ENCODE assay signal across 23 cellular contexts in the genomic region with DNA sequence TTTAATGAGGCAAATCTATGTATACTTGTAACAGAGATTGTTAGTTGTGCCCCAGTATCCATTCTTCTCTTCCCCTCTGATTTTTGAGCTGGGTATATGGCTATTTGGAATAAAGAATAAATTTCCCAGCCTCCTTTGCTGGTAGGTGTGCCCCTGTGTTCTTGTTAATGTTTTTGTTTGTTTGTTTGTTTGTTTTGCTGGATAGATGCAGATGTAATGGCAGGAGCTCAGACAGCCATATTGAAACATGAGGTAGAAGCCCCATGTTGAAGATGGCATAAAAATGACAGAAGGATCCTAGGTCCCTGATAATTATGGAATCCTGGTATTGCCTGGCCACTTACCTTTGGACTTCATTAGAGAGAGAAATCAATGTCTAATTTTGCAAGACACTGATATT. TPM values are rescaled to one million over a fixed set of nuclear protein-coding genes. Genes with fewer than 3 reads are reported as not detected.
"Had no signal": no experiment of that assay in that cellular context is flagged by ENCODE, and none has a peak within 500 bp of the region (broad histone marks: within the 10 kb centered on the region; RNA-seq: fewer than 3 reads in every experiment).

No MANE protein-coding gene starts in this region.

- H3K4me3 ChIP-seq: colonic mucosa, esophagus muscularis mucosa, gastroesophageal sphincter, heart left ventricle, hepatocyte, left lung, lower lobe of right lung, mucosa of descending colon had no signal

- ATAC-seq: effector memory CD8-positive, alpha-beta T cell; foreskin keratinocyte; gastroesophageal sphincter; heart left ventricle; left cardiac atrium; left lung; left ventricle myocardium superior; lower lobe of right lung; mucosa of descending colon had no signal

- H3K27ac Mint-ChIP-seq: dendritic cell treated with granulocyte-macrophage colony-stimulating factor and Interleukin-4, amounts not matched to agents 40 ng/mL and 50 ng/mL, for 4 days; effector memory CD8-positive, alpha-beta T cell; mesothelial cell of epicardium; naive B cell had no signal

- H3K36me3 Mint-ChIP-seq: immature natural killer cell, naive B cell had no signal

- H3K9me3 ChIP-seq: colonic mucosa, esophagus muscularis mucosa, gastroesophageal sphincter, lower lobe of right lung had no signal

- FAIRE-seq: endothelial cell of umbilical vein, frontal cortex had no signal

- H3K4me3 Mint-ChIP-seq: dendritic cell treated with granulocyte-macrophage colony-stimulating factor and Interleukin-4, amounts not matched to agents 40 ng/mL and 50 ng/mL, for 4 days; effector memory CD8-positive, alpha-beta T cell; immature natural killer cell; mesothelial cell of epicardium; naive B cell had no signal

- H3K27me3 Mint-ChIP-seq: effector memory CD8-positive, alpha-beta T cell had no signal

- H3K9me3 Mint-ChIP-seq: dendritic cell treated with granulocyte-macrophage colony-stimulating factor and Interleukin-4, amounts not matched to agents 40 ng/mL and 50 ng/mL, for 4 days; effector memory CD8-positive, alpha-beta T cell; immature natural killer cell had no signal

- H3K79me2 ChIP-seq: hepatocyte had no signal

- H3K36me3 ChIP-seq: colonic mucosa, esophagus muscularis mucosa, gastroesophageal sphincter, heart left ventricle, left lung, lower lobe of right lung had no signal

- DNase-seq: colonic mucosa; cortex of kidney; effector CD8-positive, alpha-beta T cell; effector memory CD8-positive, alpha-beta T cell; foreskin keratinocyte; heart left ventricle; hypothalamus; immature natural killer cell; islet precursor cell; left cardiac atrium; left lung; left ventricle myocardium superior; lower lobe of right lung; mesenchymal stem cell; mucosa of descending colon; naive B cell had no signal

- H3K27me3 ChIP-seq: colonic mucosa, esophagus muscularis mucosa, foreskin keratinocyte, gastroesophageal sphincter, heart left ventricle, hepatocyte, left lung had no signal

- H3K4me1 Mint-ChIP-seq: naive B cell had no signal

- H2AFZ ChIP-seq: hepatocyte had no signal

- H3K27ac ChIP-seq: colonic mucosa, esophagus muscularis mucosa, foreskin keratinocyte, gastroesophageal sphincter, heart left ventricle, hepatocyte, left lung, lower lobe of right lung had no signal

- H3K4me1 ChIP-seq: colonic mucosa, esophagus muscularis mucosa, gastroesophageal sphincter, lower lobe of right lung had no signal

- H3K4me2 ChIP-seq: hepatocyte had no signal

RNA-seq across cellular contexts. Expression of a gene that starts 28.2 kb away (rescaled TPM):
- total RNA-seq: left ventricle myocardium superior, lower lobe of right lung had no signal
